In genomic region chr19:275958-276646, GRCh38 we compare ENCODE assay signal across 31 cellular contexts. TPM values are rescaled to one million over a fixed set of nuclear protein-coding genes. Genes with fewer than 3 reads are reported as not detected.
"Had no signal": no experiment of that assay in that cellular context is flagged by ENCODE, and none has a peak within 500 bp of the region (broad histone marks: within the 10 kb centered on the region; RNA-seq: fewer than 3 reads in every experiment).

No MANE protein-coding gene starts in this region.

- H3K36me3 Mint-ChIP-seq: activated CD4-positive, alpha-beta memory T cell treated with anti-CD3 and anti-CD28 coated beads for 36 hours; activated CD8-positive, alpha-beta memory T cell treated with anti-CD3 and anti-CD28 coated beads, Interleukin-2, amount 10 ng/mL, durations not matched to agents 7 days and 5 days; activated naive CD4-positive, alpha-beta T cell treated with anti-CD3 and anti-CD28 coated beads, Interleukin-2, amount 50 U/mL, for 24 hours; activated naive CD8-positive, alpha-beta T cell treated with anti-CD3 and anti-CD28 coated beads for 36 hours had no signal

- H3K9me3 Mint-ChIP-seq: activated CD4-positive, alpha-beta memory T cell treated with anti-CD3 and anti-CD28 coated beads for 36 hours; activated CD4-positive, alpha-beta T cell treated with anti-CD3 and anti-CD28 coated beads, Interleukin-2, amount 10 ng/mL, durations not matched to agents 24 days and 14 days; activated naive CD4-positive, alpha-beta T cell treated with anti-CD3 and anti-CD28 coated beads for 36 hours; activated naive CD4-positive, alpha-beta T cell treated with anti-CD3 and anti-CD28 coated beads, Interleukin-2, amount 50 U/mL, for 24 hours; activated naive CD8-positive, alpha-beta T cell treated with anti-CD3 and anti-CD28 coated beads for 36 hours; activated naive CD8-positive, alpha-beta T cell treated with anti-CD3 and anti-CD28 coated beads, Interleukin-2, amount 50 U/mL, for 24 hours; activated T-helper 1 cell treated with anti-CD3 and anti-CD28 coated beads, Interleukin-12 subunit alpha, Interleukin-12 subunit beta, Interleukin-2, Interleukin-4 antibody, amounts not matched to agents 30 ng/mL and 10 ng/mL and 1 ng/mL, durations not matched to agents 14 hours and 24 hours and 36 hours; activated T-helper 2 cell treated with anti-CD3 and anti-CD28 coated beads, Interferon-gamma antibody, Interleukin-2, Interleukin-4, amounts not matched to agents 10 μg/mL and 5 μg/mL and 100 μg/mL, durations not matched to agents 14 hours and 24 hours and 36 hours had no signal

- H3K4me1 ChIP-seq: adrenal gland, body of pancreas, colonic mucosa, esophagus squamous epithelium, gastroesophageal sphincter had no signal

- H3K4me3 ChIP-seq: adrenal gland, body of pancreas, colonic mucosa, esophagus squamous epithelium, gastroesophageal sphincter had no signal

- H3K27ac Mint-ChIP-seq: activated CD4-positive, alpha-beta memory T cell treated with anti-CD3 and anti-CD28 coated beads for 36 hours; activated CD4-positive, alpha-beta T cell treated with anti-CD3 and anti-CD28 coated beads for 36 hours; activated CD4-positive, alpha-beta T cell treated with anti-CD3 and anti-CD28 coated beads, Interleukin-2, amount 10 ng/mL, durations not matched to agents 24 days and 14 days; activated CD8-positive, alpha-beta memory T cell treated with anti-CD3 and anti-CD28 coated beads, Interleukin-2, amount 10 ng/mL, durations not matched to agents 7 days and 5 days; activated CD8-positive, alpha-beta T cell treated with anti-CD3 and anti-CD28 coated beads, Interleukin-2, amount 10 ng/mL, durations not matched to agents 7 days and 5 days; activated naive CD4-positive, alpha-beta T cell treated with anti-CD3 and anti-CD28 coated beads for 36 hours; activated naive CD4-positive, alpha-beta T cell treated with anti-CD3 and anti-CD28 coated beads, Interleukin-2, amount 50 U/mL, for 24 hours; activated naive CD8-positive, alpha-beta T cell treated with anti-CD3 and anti-CD28 coated beads for 36 hours; activated naive CD8-positive, alpha-beta T cell treated with anti-CD3 and anti-CD28 coated beads, Interleukin-2, amount 50 U/mL, for 24 hours; activated T-helper 1 cell treated with anti-CD3 and anti-CD28 coated beads, Interleukin-12 subunit alpha, Interleukin-12 subunit beta, Interleukin-2, Interleukin-4 antibody, amounts not matched to agents 30 ng/mL and 10 ng/mL and 1 ng/mL, durations not matched to agents 14 hours and 24 hours and 36 hours; activated T-helper 2 cell treated with anti-CD3 and anti-CD28 coated beads, Interferon-gamma antibody, Interleukin-2, Interleukin-4, amounts not matched to agents 10 μg/mL and 5 μg/mL and 100 μg/mL, durations not matched to agents 14 hours and 24 hours and 36 hours had no signal

- H3K36me3 ChIP-seq: adrenal gland, colonic mucosa had no signal

- H3K27me3 ChIP-seq: body of pancreas, colonic mucosa had no signal

- H3K9me3 ChIP-seq: adrenal gland, body of pancreas, colonic mucosa, esophagus squamous epithelium, gastroesophageal sphincter had no signal

- H3K4me1 Mint-ChIP-seq: activated CD4-positive, alpha-beta T cell treated with anti-CD3 and anti-CD28 coated beads for 36 hours; activated CD4-positive, alpha-beta T cell treated with anti-CD3 and anti-CD28 coated beads, Interleukin-2, amount 10 ng/mL, durations not matched to agents 24 days and 14 days; activated CD8-positive, alpha-beta memory T cell treated with anti-CD3 and anti-CD28 coated beads, Interleukin-2, amount 10 ng/mL, durations not matched to agents 7 days and 5 days; activated naive CD4-positive, alpha-beta T cell treated with anti-CD3 and anti-CD28 coated beads, Interleukin-2, amount 50 U/mL, for 24 hours; activated naive CD8-positive, alpha-beta T cell treated with anti-CD3 and anti-CD28 coated beads for 36 hours; activated naive CD8-positive, alpha-beta T cell treated with anti-CD3 and anti-CD28 coated beads, Interleukin-2, amount 50 U/mL, for 24 hours had no signal

- H3K27ac ChIP-seq: adrenal gland, body of pancreas, colonic mucosa, epithelial cell of prostate, esophagus squamous epithelium, gastroesophageal sphincter had no signal

- DNase-seq: activated CD4-positive, alpha-beta memory T cell treated with anti-CD3 and anti-CD28 coated beads for 36 hours; activated CD4-positive, alpha-beta T cell treated with anti-CD3 and anti-CD28 coated beads for 36 hours; activated CD4-positive, alpha-beta T cell treated with anti-CD3 and anti-CD28 coated beads, Interleukin-2, amount 10 ng/mL, durations not matched to agents 24 days and 14 days; activated CD4-positive, CD25-positive, alpha-beta regulatory T cell; activated CD4-positive, CD25-positive, alpha-beta regulatory T cell treated with anti-CD3 and anti-CD28 coated beads, Interleukin-2, amount 50 U/mL, for 72 hours; activated CD8-positive, alpha-beta memory T cell treated with anti-CD3 and anti-CD28 coated beads, Interleukin-2, amount 10 ng/mL, durations not matched to agents 7 days and 5 days; activated CD8-positive, alpha-beta memory T cell treated with anti-CD3 and anti-CD28 coated beads, Interleukin-2, amount 50 U/mL, for 4 hours; activated CD8-positive, alpha-beta T cell treated with anti-CD3 and anti-CD28 coated beads, Interleukin-2, amount 10 ng/mL, durations not matched to agents 7 days and 5 days; activated effector memory CD4-positive, alpha-beta T cell treated with anti-CD3 and anti-CD28 coated beads, Interleukin-2, amount 50 U/mL, for 16 hours; activated naive CD4-positive, alpha-beta T cell treated with anti-CD3 and anti-CD28 coated beads for 36 hours; activated naive CD8-positive, alpha-beta T cell treated with anti-CD3 and anti-CD28 coated beads for 36 hours; activated naive CD8-positive, alpha-beta T cell treated with anti-CD3 and anti-CD28 coated beads, Interleukin-2, amount 50 U/mL, for 24 hours; activated T-cell treated with anti-CD3 and anti-CD28 coated beads, Interleukin-2, amount 50 U/mL, for 1 hour; activated T-cell treated with anti-CD3 and anti-CD28 coated beads, Interleukin-2, amount 50 U/mL, for 48 hours; amygdala; body of pancreas; central memory CD4-positive, alpha-beta T cell; cerebellar nuclear complex; colonic mucosa; effector CD8-positive, alpha-beta T cell; esophagus squamous epithelium; foreskin melanocyte; T-helper 1 cell; T-helper 2 cell had no signal

- H3K4me3 Mint-ChIP-seq: activated CD4-positive, alpha-beta memory T cell treated with anti-CD3 and anti-CD28 coated beads for 36 hours; activated CD4-positive, alpha-beta T cell treated with anti-CD3 and anti-CD28 coated beads for 36 hours; activated CD4-positive, alpha-beta T cell treated with anti-CD3 and anti-CD28 coated beads, Interleukin-2, amount 10 ng/mL, durations not matched to agents 24 days and 14 days; activated CD8-positive, alpha-beta memory T cell treated with anti-CD3 and anti-CD28 coated beads, Interleukin-2, amount 10 ng/mL, durations not matched to agents 7 days and 5 days; activated CD8-positive, alpha-beta T cell treated with anti-CD3 and anti-CD28 coated beads, Interleukin-2, amount 10 ng/mL, durations not matched to agents 7 days and 5 days; activated naive CD4-positive, alpha-beta T cell treated with anti-CD3 and anti-CD28 coated beads for 36 hours; activated naive CD4-positive, alpha-beta T cell treated with anti-CD3 and anti-CD28 coated beads, Interleukin-2, amount 50 U/mL, for 24 hours; activated naive CD8-positive, alpha-beta T cell treated with anti-CD3 and anti-CD28 coated beads for 36 hours; activated naive CD8-positive, alpha-beta T cell treated with anti-CD3 and anti-CD28 coated beads, Interleukin-2, amount 50 U/mL, for 24 hours; activated T-helper 1 cell treated with anti-CD3 and anti-CD28 coated beads, Interleukin-12 subunit alpha, Interleukin-12 subunit beta, Interleukin-2, Interleukin-4 antibody, amounts not matched to agents 30 ng/mL and 10 ng/mL and 1 ng/mL, durations not matched to agents 14 hours and 24 hours and 36 hours had no signal

- ATAC-seq: activated CD4-positive, alpha-beta T cell treated with anti-CD3 and anti-CD28 coated beads for 36 hours; activated CD8-positive, alpha-beta memory T cell treated with anti-CD3 and anti-CD28 coated beads, Interleukin-2, amount 10 ng/mL, durations not matched to agents 7 days and 5 days; activated CD8-positive, alpha-beta T cell treated with anti-CD3 and anti-CD28 coated beads, Interleukin-2, amount 10 ng/mL, durations not matched to agents 7 days and 5 days; activated naive CD8-positive, alpha-beta T cell treated with anti-CD3 and anti-CD28 coated beads, Interleukin-2, amount 50 U/mL, for 24 hours; body of pancreas; gastroesophageal sphincter had no signal

RNA-seq across cellular contexts. Expression of gene PLPP2, which starts 15.1 kb away (rescaled TPM):
- total RNA-seq: activated CD8-positive, alpha-beta memory T cell treated with anti-CD3 and anti-CD28 coated beads for 36 hours; activated CD8-positive, alpha-beta memory T cell treated with anti-CD3 and anti-CD28 coated beads, Interleukin-2, amount 10 ng/mL, durations not matched to agents 7 days and 5 days; activated CD8-positive, alpha-beta T cell treated with anti-CD3 and anti-CD28 coated beads, Interleukin-2, amount 10 ng/mL, durations not matched to agents 7 days and 5 days; activated naive CD8-positive, alpha-beta T cell treated with anti-CD3 and anti-CD28 coated beads for 36 hours; activated T-helper 2 cell treated with anti-CD3 and anti-CD28 coated beads, Interferon-gamma antibody, Interleukin-2, Interleukin-4, amounts not matched to agents 10 μg/mL and 5 μg/mL and 100 μg/mL, durations not matched to agents 14 hours and 24 hours and 36 hours had no signal
